5 cellular contexts compared by ENCODE assay signal in genomic region chr5:97931829-97932228, GRCh38.
"Had no signal": no experiment of that assay in that cellular context is flagged by ENCODE, and none has a peak within 500 bp of the region (broad histone marks: within the 10 kb centered on the region; RNA-seq: fewer than 3 reads in every experiment).

No MANE protein-coding gene starts in this region.

- H3K27ac ChIP-seq: HL-60 had no signal

- H3K4me3 ChIP-seq: K562 had no signal

- DNase-seq: IMR-90, KBM-7, KG1 had no signal
